In genomic region chr14:23953464-23954278, GRCh38 we compare ENCODE assay signal across 8 cellular contexts. TPM values are rescaled to one million over a fixed set of nuclear protein-coding genes. Genes with fewer than 3 reads are reported as not detected.
DNase-seq lines count a peak whose midpoint lies in the region; TF ChIP-seq lines count a peak whose summit lies in the region.

DHRS4 (plus strand) TSS chr14:23953770; CDS start chr14:23953789, 19 bp downstream.

- peaks cover 8% of the 10 kb centered on the region for H3K36me3 Mint-ChIP-seq in neural progenitor cell

- no peaks in the 10 kb centered on the region for H3K9me3 ChIP-seq in neural progenitor cell (ENCODE audit: low read depth)

- no peaks in the 10 kb centered on the region for H3K36me3 ChIP-seq in H7 (replicated peaks; ENCODE audit: control insufficient read depth, insufficient read depth, low read length)
- H3K36me3 ChIP-seq in neural progenitor cell = no peaks in the 10 kb centered on the region

- no peaks in the 10 kb centered on the region for H4K20me1 ChIP-seq in neural progenitor cell (ENCODE audit: low read depth)

- H3K27me3 ChIP-seq in H7 (ENCODE audit: control insufficient read depth, insufficient read depth, low read length) (no peaks in the 10 kb centered on the region), neural progenitor cell (no peaks in the 10 kb centered on the region)

- TF ChIP-seq CTCF in fibroblast of villous mesenchyme (IDR thresholded peaks at IDR 0.05; ENCODE audit: insufficient read depth, low read depth, low read length) (peak; percentile 96), neural progenitor cell (IDR thresholded peaks at IDR 0.05) (peak; percentile 98)

- H3K4me2 ChIP-seq in neural progenitor cell = peak within 1 kb of the TSS; percentile 87

- H3K4me3 ChIP-seq in H7 (ENCODE audit: insufficient read depth, low read depth, low read length) = peak within 1 kb of the TSS; percentile 82
- peak within 1 kb of the TSS; percentile 90 for H3K4me3 ChIP-seq in fibroblast of villous mesenchyme (ENCODE audit: low read depth, low read length)
- peak within 1 kb of the TSS; percentile 83 for H3K4me3 ChIP-seq in neural progenitor cell

- in situ Hi-C loops in G401 (cut with HindIII; ENCODE audit: low sequenced_read_pairs) = no loop called here

- peaks cover 21% of the 10 kb centered on the region for H3K4me1 Mint-ChIP-seq in neural progenitor cell

- peaks cover 3% of the 10 kb centered on the region for H3K4me1 ChIP-seq in neural progenitor cell

- peaks cover 9% of the 10 kb centered on the region for H3K79me2 ChIP-seq in neural progenitor cell (ENCODE audit: low read depth)

- H3K9ac ChIP-seq in neural progenitor cell = peak within 1 kb of the TSS; percentile 57

- peak; percentile 50 for DNase-seq in G401 (ENCODE audit: low spot score)
- peak; percentile 90 for DNase-seq in H7
- DNase-seq in M059J (ENCODE audit: low read depth) = peak; percentile 83
- peak; percentile 90 for DNase-seq in SHP77 treated with DMSO at 0.1 percent for 48 hours (lab: John Stamatoyannopoulos, UW)
- DNase-seq in activated effector memory CD4-positive, alpha-beta T cell treated with anti-CD3 and anti-CD28 coated beads, Interleukin-2, amount 50 U/mL, for 16 hours = peak; percentile 92
- DNase-seq in fibroblast of villous mesenchyme (ENCODE audit: low read depth) = peak; percentile 77
- peak; percentile 89 for DNase-seq in neural progenitor cell (ENCODE audit: low spot score)
- DNase-seq in stromal cell of bone marrow (ENCODE audit: low read depth) = peak; percentile 73

- peak within 1 kb of the TSS; percentile 97 for H3K4me3 Mint-ChIP-seq in neural progenitor cell

- peak within 1 kb of the TSS; percentile 86 for H2AFZ ChIP-seq in neural progenitor cell (replicated peaks)

- H3K9me3 Mint-ChIP-seq in neural progenitor cell = peaks cover 14% of the 10 kb centered on the region

- no peak within 1 kb of the TSS for H3K27ac ChIP-seq in neural progenitor cell

- no peaks in the 10 kb centered on the region for H3F3A ChIP-seq in neural progenitor cell (ENCODE audit: low read depth)

- H3K27me3 Mint-ChIP-seq in neural progenitor cell (ENCODE audit: insufficient read depth, low read depth) = peaks cover 5% of the 10 kb centered on the region

- H3K27ac Mint-ChIP-seq in neural progenitor cell = peak within 1 kb of the TSS; percentile 57

RNA-seq across cellular contexts. Expression of gene DHRS4, which starts in this region (rescaled TPM):
- total RNA-seq in G401 (2014; rRNA removed; shearing (Covaris generic)) = 46.2 and 62.7 TPM in 2 replicates
- total RNA-seq in H7 (2014; rRNA removed; shearing (Covaris generic)) = 13.9 and 18.9 TPM in 2 replicates
- 25.4 and 40.9 TPM in 2 replicates for total RNA-seq in M059J (2014; rRNA removed; shearing (Covaris generic))
- total RNA-seq in fibroblast of villous mesenchyme = 38.3 and 39.7 TPM in 2 replicates
- total RNA-seq in neural progenitor cell (ENCODE audit: low replicate concordance) = 18.6 and 20.4 TPM in 2 replicates
